Comparison of ENCODE assay signal across 1 cellular context in genomic region chr2:131092409-131093065, GRCh38.
TF ChIP-seq lines count a peak whose summit lies in the region.

No MANE protein-coding gene starts in this region.

TF ChIP-seq in HepG2, 621 proteins besides CTCF, POLR2A, EP300 and RAD21 (continued from another document and continues in another):
- TF ChIP-seq, protein P1, sequence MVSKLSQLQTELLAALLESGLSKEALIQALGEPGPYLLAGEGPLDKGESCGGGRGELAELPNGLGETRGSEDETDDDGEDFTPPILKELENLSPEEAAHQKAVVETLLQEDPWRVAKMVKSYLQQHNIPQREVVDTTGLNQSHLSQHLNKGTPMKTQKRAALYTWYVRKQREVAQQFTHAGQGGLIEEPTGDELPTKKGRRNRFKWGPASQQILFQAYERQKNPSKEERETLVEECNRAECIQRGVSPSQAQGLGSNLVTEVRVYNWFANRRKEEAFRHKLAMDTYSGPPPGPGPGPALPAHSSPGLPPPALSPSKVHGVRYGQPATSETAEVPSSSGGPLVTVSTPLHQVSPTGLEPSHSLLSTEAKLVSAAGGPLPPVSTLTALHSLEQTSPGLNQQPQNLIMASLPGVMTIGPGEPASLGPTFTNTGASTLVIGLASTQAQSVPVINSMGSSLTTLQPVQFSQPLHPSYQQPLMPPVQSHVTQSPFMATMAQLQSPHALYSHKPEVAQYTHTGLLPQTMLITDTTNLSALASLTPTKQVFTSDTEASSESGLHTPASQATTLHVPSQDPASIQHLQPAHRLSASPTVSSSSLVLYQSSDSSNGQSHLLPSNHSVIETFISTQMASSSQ (IDR thresholded peaks at IDR 0.05; ENCODE audit: low read depth) = no peak
- TF ChIP-seq, protein P1 (CRISPR knock-in tag; IDR thresholded peaks at IDR 0.05; ENCODE audit: borderline replicate concordance) = peak; percentile 24; the same call in 1 of the 2 replicates
- TF ChIP-seq ZBTB20 (CRISPR knock-in tag; IDR thresholded peaks at IDR 0.05; ENCODE audit: borderline replicate concordance, low read depth) (peak; percentile 71; the same call in 1 of the 2 replicates), ZNF614 (CRISPR knock-in tag; IDR thresholded peaks at IDR 0.05; ENCODE audit: borderline replicate concordance) (peak; percentile 25; the same call in 1 of the 2 replicates), SOX6 (IDR thresholded peaks at IDR 0.05) (no peak), SOX6 (CRISPR knock-in tag; IDR thresholded peaks at IDR 0.05) (peak; percentile 50; the same call in 1 of the 2 replicates), MTF2 (CRISPR knock-in tag; IDR thresholded peaks at IDR 0.05; ENCODE audit: borderline replicate concordance) (0 out of 2 replicates have a peak, but pooled peaks have one; percentile 27), CSRNP2 (CRISPR knock-in tag; conservative IDR thresholded peaks at IDR 0.05; ENCODE audit: low read depth) (no peak), ZEB1 (IDR thresholded peaks at IDR 0.05; ENCODE audit: insufficient replicate concordance, low read depth) (peak; percentile 61), ARID5B (CRISPR knock-in tag; IDR thresholded peaks at IDR 0.05) (peak; percentile 15; the same call in 1 of the 2 replicates), POLR2AphosphoS5 (IDR thresholded peaks at IDR 0.05; ENCODE audit: low read depth, low read length) (peak; percentile 4; the same call in 1 of the 2 replicates), ZNF564 (CRISPR knock-in tag; IDR thresholded peaks at IDR 0.05) (peak; percentile 4; the same call in 1 of the 2 replicates), SP5 (CRISPR knock-in tag; IDR thresholded peaks at IDR 0.05; ENCODE audit: borderline replicate concordance, low read depth) (peak; percentile 88), ZNF205 (CRISPR knock-in tag; IDR thresholded peaks at IDR 0.05) (peak; percentile 51), MIER2 (CRISPR knock-in tag; IDR thresholded peaks at IDR 0.05) (0 out of 2 replicates have a peak, but pooled peaks have one; percentile 28), NR2F6 (IDR thresholded peaks at IDR 0.05) (peak; percentile 76), NR2F6 (CRISPR knock-in tag; IDR thresholded peaks at IDR 0.05) (peak; percentile 82), ZNF414 (CRISPR knock-in tag; IDR thresholded peaks at IDR 0.05) (0 out of 2 replicates have a peak, but pooled peaks have one; percentile 55), GATAD2A (CRISPR knock-in tag; IDR thresholded peaks at IDR 0.05) (peak; percentile 29; the same call in 1 of the 2 replicates), UBTF (CRISPR knock-in tag; IDR thresholded peaks at IDR 0.05) (0 out of 2 replicates have a peak, but pooled peaks have one; percentile 85), PRDM15 (CRISPR knock-in tag; IDR thresholded peaks at IDR 0.05) (0 out of 2 replicates have a peak, but pooled peaks have one; percentile 19), ZNF441 (CRISPR knock-in tag; IDR thresholded peaks at IDR 0.05; ENCODE audit: borderline replicate concordance) (peak; percentile 73; the same call in 1 of the 2 replicates), ZNF274 (CRISPR knock-in tag; IDR thresholded peaks at IDR 0.05) (peak; percentile 21; the same call in 1 of the 2 replicates), ZNF367 (CRISPR knock-in tag; IDR thresholded peaks at IDR 0.05; ENCODE audit: borderline replicate concordance) (0 out of 2 replicates have a peak, but pooled peaks have one; percentile 30)
- TF ChIP-seq, protein P2, sequence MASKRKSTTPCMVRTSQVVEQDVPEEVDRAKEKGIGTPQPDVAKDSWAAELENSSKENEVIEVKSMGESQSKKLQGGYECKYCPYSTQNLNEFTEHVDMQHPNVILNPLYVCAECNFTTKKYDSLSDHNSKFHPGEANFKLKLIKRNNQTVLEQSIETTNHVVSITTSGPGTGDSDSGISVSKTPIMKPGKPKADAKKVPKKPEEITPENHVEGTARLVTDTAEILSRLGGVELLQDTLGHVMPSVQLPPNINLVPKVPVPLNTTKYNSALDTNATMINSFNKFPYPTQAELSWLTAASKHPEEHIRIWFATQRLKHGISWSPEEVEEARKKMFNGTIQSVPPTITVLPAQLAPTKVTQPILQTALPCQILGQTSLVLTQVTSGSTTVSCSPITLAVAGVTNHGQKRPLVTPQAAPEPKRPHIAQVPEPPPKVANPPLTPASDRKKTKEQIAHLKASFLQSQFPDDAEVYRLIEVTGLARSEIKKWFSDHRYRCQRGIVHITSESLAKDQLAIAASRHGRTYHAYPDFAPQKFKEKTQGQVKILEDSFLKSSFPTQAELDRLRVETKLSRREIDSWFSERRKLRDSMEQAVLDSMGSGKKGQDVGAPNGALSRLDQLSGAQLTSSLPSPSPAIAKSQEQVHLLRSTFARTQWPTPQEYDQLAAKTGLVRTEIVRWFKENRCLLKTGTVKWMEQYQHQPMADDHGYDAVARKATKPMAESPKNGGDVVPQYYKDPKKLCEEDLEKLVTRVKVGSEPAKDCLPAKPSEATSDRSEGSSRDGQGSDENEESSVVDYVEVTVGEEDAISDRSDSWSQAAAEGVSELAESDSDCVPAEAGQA (IDR thresholded peaks at IDR 0.05; ENCODE audit: low read depth) = 0 out of 2 replicates have a peak, but pooled peaks have one; percentile 14
- TF ChIP-seq, protein P2 (CRISPR knock-in tag; IDR thresholded peaks at IDR 0.05; ENCODE audit: borderline replicate concordance) = no peak
- TF ChIP-seq, protein P3, sequence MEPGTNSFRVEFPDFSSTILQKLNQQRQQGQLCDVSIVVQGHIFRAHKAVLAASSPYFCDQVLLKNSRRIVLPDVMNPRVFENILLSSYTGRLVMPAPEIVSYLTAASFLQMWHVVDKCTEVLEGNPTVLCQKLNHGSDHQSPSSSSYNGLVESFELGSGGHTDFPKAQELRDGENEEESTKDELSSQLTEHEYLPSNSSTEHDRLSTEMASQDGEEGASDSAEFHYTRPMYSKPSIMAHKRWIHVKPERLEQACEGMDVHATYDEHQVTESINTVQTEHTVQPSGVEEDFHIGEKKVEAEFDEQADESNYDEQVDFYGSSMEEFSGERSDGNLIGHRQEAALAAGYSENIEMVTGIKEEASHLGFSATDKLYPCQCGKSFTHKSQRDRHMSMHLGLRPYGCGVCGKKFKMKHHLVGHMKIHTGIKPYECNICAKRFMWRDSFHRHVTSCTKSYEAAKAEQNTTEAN (CRISPR knock-in tag; conservative IDR thresholded peaks at IDR 0.05) = peak; percentile 69; the same call in 1 of the 2 replicates
